In the genomic region with DNA sequence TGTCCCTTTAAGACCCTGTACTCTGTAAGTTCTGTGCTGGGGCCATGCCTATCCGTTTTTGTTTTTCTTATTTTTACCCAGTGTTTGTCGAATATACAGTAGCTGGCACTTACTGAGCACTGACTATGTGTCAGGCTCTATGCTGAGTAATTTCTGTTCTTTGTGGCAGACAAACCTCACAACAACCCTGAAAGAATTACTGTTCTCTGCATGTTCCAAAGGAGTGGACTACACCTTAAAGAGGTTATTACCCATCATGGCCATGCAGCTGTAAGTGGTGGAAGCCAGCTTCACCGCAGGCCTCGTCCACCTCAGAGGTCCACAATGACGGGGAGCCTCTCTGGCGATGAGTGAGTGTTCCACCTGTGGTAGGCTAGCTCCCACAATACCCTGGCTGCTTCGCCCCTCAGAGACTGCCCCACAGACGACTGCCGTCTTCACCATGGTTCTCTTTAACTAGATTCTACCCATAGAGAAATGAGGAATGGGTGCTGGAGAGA, we compare ENCODE assay signal across 14 cellular contexts. TPM values are rescaled to one million over a fixed set of nuclear protein-coding genes. Genes with fewer than 3 reads are reported as not detected.
DNase-seq lines count a peak whose midpoint lies in the region; ATAC-seq, FAIRE-seq and TF ChIP-seq lines count a peak whose summit lies in the region.
"Had no signal": no experiment of that assay in that cellular context is flagged by ENCODE, and none has a peak within 500 bp of the region (broad histone marks: within the 10 kb centered on the region; RNA-seq: fewer than 3 reads in every experiment).

No MANE protein-coding gene starts in this region.

- no peak overlapping the region for H3K4me3 ChIP-seq in GM12878
- no peak overlapping the region for H3K4me3 ChIP-seq in left ventricle myocardium inferior
- no peak overlapping the region for H3K4me3 ChIP-seq in thyroid gland (replicated peaks in 1 of 3)
- H3K4me3 ChIP-seq: GM23338, SJSA1 had no signal

- H3K27ac ChIP-seq in GM12878 (ENCODE audit: control insufficient read depth, insufficient read depth) (peak overlapping the region; percentile 44; the same call in 1 of the 2 replicates), left ventricle myocardium inferior (replicated peaks) (no peak overlapping the region), thyroid gland (no peak overlapping the region)

- RAD21 ChIA-PET in GM12878 (lab: Charles Lee; ENCODE audit: unreplicated experiment) = interaction anchor here (0.5 to 1.4 kb wide), 8 partner anchors 13 to 341 kb away, joined by 3 to 7 read pairs (median 4); a partner anchor contains a TSS

- TF ChIP-seq POLR2A in GM12878 (IDR thresholded peaks at IDR 0.05; ENCODE audit: low read depth, low read length) = no peak
- no peak for TF ChIP-seq POLR2A in thyroid gland (IDR thresholded peaks at IDR 0.05)

- H3K27me3 ChIP-seq in GM12878 (replicated peaks in 1 of 2; ENCODE audit: control insufficient read depth in 2 of 2, insufficient read depth in 2 of 2, low read length in 1 of 2) (no peaks in the 10 kb centered on the region), left ventricle myocardium inferior (ENCODE audit: low read depth) (no peaks in the 10 kb centered on the region), thyroid gland (no peaks in the 10 kb centered on the region)
- H3K27me3 ChIP-seq: SJSA1 had no signal

- TF ChIP-seq RAD21 in GM12878 (IDR thresholded peaks at IDR 0.05; ENCODE audit: insufficient read depth, low read depth, low read length) = 0 out of 2 replicates have a peak, but pooled peaks have one; percentile 9

- peak; percentile 28 to 56; a peak in 2 of 4 replicates for TF ChIP-seq EP300 in GM12878 (IDR thresholded peaks at IDR 0.05; ENCODE audit: borderline replicate concordance in 1 of 2, control insufficient read depth in 1 of 2, low read depth in 2 of 2, low read length in 2 of 2)

- in situ Hi-C loops in GM12878 (cut with MboI) = loop anchor here (25.0 kb wide), 1 partner anchor 1523 kb away; no protein-coding TSS in a partner anchor

- no TSS peak for BruUV-seq in GM12878 (replicated peaks; lab: Mats Ljungman, UMichigan)

- H2AFZ ChIP-seq in GM12878 (ENCODE audit: control insufficient read depth, low read depth, low read length) = peak overlapping the region; percentile 77; the same call in 1 of the 2 replicates
- H2AFZ ChIP-seq: GM23338 had no signal

- FAIRE-seq in GM12878 (lab: Jason Lieb, UNC) = no peak

- POLR2A ChIA-PET in GM12878 (lab: Charles Lee) = interaction anchor here (0.6 to 1.7 kb wide), 4 partner anchors 58 to 1859 kb away, joined by 3 to 6 read pairs (median 4); no protein-coding TSS in a partner anchor

- H3K4me2 ChIP-seq in GM12878 (ENCODE audit: control insufficient read depth, insufficient read depth) = peak overlapping the region; percentile 58
- H3K4me2 ChIP-seq: GM23338 had no signal

- TF ChIP-seq CTCF in GM12878 (IDR thresholded peaks at IDR 0.05 in 2 of 3, conservative IDR thresholded peaks at IDR 0.05 in 1 of 3; ENCODE audit: control insufficient read depth in 2 of 3, extremely low read depth in 1 of 3, insufficient read depth in 1 of 3, low read depth in 3 of 3, low read length in 3 of 3) (no peak), left ventricle myocardium inferior (IDR thresholded peaks at IDR 0.05; ENCODE audit: borderline replicate concordance) (no peak), thyroid gland (IDR thresholded peaks at IDR 0.05) (no peak)

- DNase-seq in GM12878 (ENCODE audit: low read depth, low spot score) (peak; percentile 61), left ventricle myocardium inferior (no peak), thyroid gland (no peak), ureter (ENCODE audit: low spot score) (no peak)
- DNase-seq: aorta, dermis blood vessel endothelial cell, DND-41, KG1 had no signal

- no peaks in the 10 kb centered on the region for H4K20me1 ChIP-seq in GM12878 (ENCODE audit: control insufficient read depth, insufficient read depth)

- H3K9ac ChIP-seq in GM12878 (ENCODE audit: control insufficient read depth, insufficient read depth, low read length) = no peak overlapping the region

- H3K79me2 ChIP-seq in GM12878 (ENCODE audit: control insufficient read depth, insufficient read depth, low read length) = no peaks in the 10 kb centered on the region

- H3K36me3 ChIP-seq in GM12878 (ENCODE audit: control insufficient read depth in 2 of 2, insufficient read depth in 2 of 2, low read length in 1 of 2) (no peaks in the 10 kb centered on the region), left ventricle myocardium inferior (no peaks in the 10 kb centered on the region), thyroid gland (no peaks in the 10 kb centered on the region)
- H3K36me3 ChIP-seq: SJSA1 had no signal

- SMC1A ChIA-PET in GM12878 (lab: Charles Lee; ENCODE audit: uncharacterized antibody, unreplicated experiment) = interaction anchor here (0.7 to 6.9 kb wide), 16 partner anchors 11 to 304 kb away, joined by 3 to 98 read pairs (median 4); no protein-coding TSS in a partner anchor

- 20% methylated on average over 9 of the region's 9 CpGs for WGBS in GM12878 (ENCODE audit: insufficient coverage, insufficient replicate concordance, low lambda C conversion rate, missing lambda C conversion rate)
- 86 to 88% methylated on average over 9 of the region's 9 CpGs for whole genome bisulfite sequencing in thyroid gland, 2 donors

- peaks cover 33% of the 10 kb centered on the region for H3K4me1 ChIP-seq in GM12878 (ENCODE audit: control insufficient read depth, insufficient read depth, low read length)
- peaks cover 28% of the 10 kb centered on the region for H3K4me1 ChIP-seq in left ventricle myocardium inferior
- no peaks in the 10 kb centered on the region for H3K4me1 ChIP-seq in thyroid gland

- ATAC-seq in GM18520 (IDR thresholded peaks at IDR 0.05; ENCODE audit: unreplicated experiment) = peak; percentile 50
- ATAC-seq in GM19452 (IDR thresholded peaks at IDR 0.05; ENCODE audit: unreplicated experiment) = peak; percentile 39
- peak; percentile 64 for ATAC-seq in HG02973 (IDR thresholded peaks at IDR 0.05; ENCODE audit: unreplicated experiment)
- ATAC-seq in GM12878 = peak; percentile 71
- ATAC-seq: GM23338 had no signal

- CTCF ChIA-PET in GM12878 (lab: Yijun Ruan, JAX) = interaction anchor here (1.0 to 8.0 kb wide), 6 partner anchors 8 to 309 kb away, joined by 3 to 141 read pairs (median 4); a partner anchor contains a TSS

- intact Hi-C loops in GM12878 (cut with micrococcal nuclease; ENCODE audit: unreplicated experiment) = loop anchor here (1.0 to 10.0 kb wide), 4 partner anchors 132 to 401 kb away; no protein-coding TSS in a partner anchor
- intact Hi-C loops in left ventricle myocardium inferior (cut with micrococcal nuclease) = no loop called here
- intact Hi-C loops in thyroid gland (cut with DNase I) = loop anchor here (5.0 kb wide), 1 partner anchor 58 kb away; no protein-coding TSS in a partner anchor

- H3K9me3 ChIP-seq in GM12878 (replicated peaks; ENCODE audit: control insufficient read depth, insufficient read depth, low read length) = no peaks in the 10 kb centered on the region; the same call in 2 of the 3 replicates
- no peaks in the 10 kb centered on the region for H3K9me3 ChIP-seq in left ventricle myocardium inferior (replicated peaks)
- H3K9me3 ChIP-seq in thyroid gland = no peaks in the 10 kb centered on the region
- H3K9me3 ChIP-seq: SJSA1 had no signal

TF ChIP-seq in GM12878, 131 proteins besides CTCF, POLR2A, EP300 and RAD21 (continues in another document):
- TF ChIP-seq TARDBP (IDR thresholded peaks at IDR 0.05; ENCODE audit: borderline replicate concordance) = no peak
- no peak for TF ChIP-seq MYC (IDR thresholded peaks at IDR 0.05; ENCODE audit: insufficient read depth, insufficient read length, insufficient replicate concordance, low read length, severe bottlenecking)
- peak in 1 of 2 experiments; percentile 26; a peak in 1 of 4 replicates for TF ChIP-seq IKZF2 (IDR thresholded peaks at IDR 0.05)
- TF ChIP-seq SRF (IDR thresholded peaks at IDR 0.05; ENCODE audit: low read depth in 2 of 2, low read length in 2 of 2) = no peak

RNA-seq across cellular contexts. Expression of a gene that starts 30.1 kb away (rescaled TPM):
- 0.88 and 0.96 TPM in 2 replicates for total RNA-seq in GM12878 (2013; cell fraction: nucleolus; rRNA removed)
- total RNA-seq in GM12878 (2014; rRNA removed) (0.05 and 0.17 TPM in 2 replicates), GM12878 (2014; rRNA removed; fragmentation: Illumina TruSeq; extraction: Trizol) (0.13 and 0.28 TPM in 2 replicates), GM12878 (2021) (0.13 and 0.26 TPM in 2 replicates), left ventricle myocardium inferior (101 TPM), thyroid gland (1 to 10 TPM in 3 of 4 donors, under 1 TPM in 1; 0.54 to 4.3 (median 1.5) TPM), ureter (0.68 TPM)
- 0.17 TPM for polyA plus RNA-seq in GM12878 (2011; ENCODE audit: low read depth)
- polyA plus RNA-seq in GM12878 (2011; rRNA removed) (0.09 and 0.16 TPM in 2 replicates), GM12878 (2014; fragmentation: Illumina TruSeq; extraction: Trizol) (0.22 and 0.24 TPM in 2 replicates), GM12878 (2014; fragmentation: Nextera tagmentation; extraction: Ambion mirVana) (under 1 TPM; 0.04 to 0.05 TPM), GM12878 (2014; rRNA removed) (0.09 and 0.20 TPM in 2 replicates), GM12878 (2016; fragmentation: Nextera tagmentation; extraction: Ambion mirVana) (under 1 TPM; 0.05 to 0.12 TPM)
- 0.09 and 0.17 TPM in 2 replicates for polyA plus RNA-seq in GM12878 (2011; cell fraction: cytosol; rRNA removed)
- polyA plus RNA-seq in GM12878 (2011; cell fraction: nucleus; rRNA removed) = 0.63 and 1.0 TPM in 2 replicates
- 0.25 and 0.53 TPM in 2 replicates for polyA plus RNA-seq in GM12878 (2012)
- 0.05 and 0.07 TPM in 2 replicates for polyA minus RNA-seq in GM12878 (2011; rRNA and poly(A)+ RNA removed)
- polyA minus RNA-seq in GM12878 (2011; cell fraction: cytosol; rRNA and poly(A)+ RNA removed) = not detected in 2 replicates
- 0.10 and 0.36 TPM in 2 replicates for polyA minus RNA-seq in GM12878 (2011; cell fraction: nucleus; rRNA and poly(A)+ RNA removed)
- polyA plus RNA-seq: CD14-positive monocyte had no signal

RNA-seq across cellular contexts. Expression of a gene that starts 46.6 kb away (rescaled TPM):
- total RNA-seq in GM12878 (2013; cell fraction: nucleolus; rRNA removed) = 32.8 and 35.4 TPM in 2 replicates
- total RNA-seq in GM12878 (2014; rRNA removed) = 33.0 and 41.9 TPM in 2 replicates
- total RNA-seq in GM12878 (2014; rRNA removed; fragmentation: Illumina TruSeq; extraction: Trizol) = 82.0 and 83.4 TPM in 2 replicates
- 53.7 TPM in 2 replicates for total RNA-seq in GM12878 (2021)
- 21.8 TPM for polyA plus RNA-seq in GM12878 (2011; ENCODE audit: low read depth)
- 30.4 and 47.0 TPM in 2 replicates for polyA plus RNA-seq in GM12878 (2011; rRNA removed)
- polyA plus RNA-seq in GM12878 (2011; cell fraction: cytosol; rRNA removed) = 7.8 and 9.9 TPM in 2 replicates
- 12.6 and 21.0 TPM in 2 replicates for polyA plus RNA-seq in GM12878 (2011; cell fraction: nucleus; rRNA removed)
- polyA plus RNA-seq in GM12878 (2012) = 30.3 and 38.5 TPM in 2 replicates
- 81.0 and 96.8 TPM in 2 replicates for polyA plus RNA-seq in GM12878 (2014; fragmentation: Illumina TruSeq; extraction: Trizol)
- polyA plus RNA-seq in GM12878 (2014; fragmentation: Nextera tagmentation; extraction: Ambion mirVana) = 10 to 100 TPM; 31.0 to 43.0 TPM
- 30.6 and 37.7 TPM in 2 replicates for polyA plus RNA-seq in GM12878 (2014; rRNA removed)
- 100 to 1,000 TPM; 120 to 123 TPM for polyA plus RNA-seq in GM12878 (2016; fragmentation: Nextera tagmentation; extraction: Ambion mirVana)
- polyA minus RNA-seq in GM12878 (2011; rRNA and poly(A)+ RNA removed) = 8.8 and 14.3 TPM in 2 replicates
- polyA minus RNA-seq in GM12878 (2011; cell fraction: cytosol; rRNA and poly(A)+ RNA removed) = 7.8 and 12.1 TPM in 2 replicates
- 5.2 and 8.7 TPM in 2 replicates for polyA minus RNA-seq in GM12878 (2011; cell fraction: nucleus; rRNA and poly(A)+ RNA removed)
- 20.9 TPM for total RNA-seq in left ventricle myocardium inferior
- total RNA-seq in thyroid gland = 10 to 100 TPM; 28.5 to 38.2 (median 30.8) TPM
- 30.2 TPM for total RNA-seq in ureter

Comparison
In these comparisons a context has a peak if more than half of its experiments do, and no peak if none do; other contexts are left out.
1. RNA of a gene that starts 30.1 kb away (total RNA-seq): 101 TPM in left ventricle myocardium inferior (single experiment); 0.54 to 4.3 TPM in thyroid gland, 0.68 TPM in ureter (single experiment) and 0.05 to 0.96 TPM in GM12878; every median in the first group is over 10 times any median in the second.
2. Peak in every context shown above with its lines, with median percentiles within 50 percentile points of each other: ATAC-seq.